In the genomic region with DNA sequence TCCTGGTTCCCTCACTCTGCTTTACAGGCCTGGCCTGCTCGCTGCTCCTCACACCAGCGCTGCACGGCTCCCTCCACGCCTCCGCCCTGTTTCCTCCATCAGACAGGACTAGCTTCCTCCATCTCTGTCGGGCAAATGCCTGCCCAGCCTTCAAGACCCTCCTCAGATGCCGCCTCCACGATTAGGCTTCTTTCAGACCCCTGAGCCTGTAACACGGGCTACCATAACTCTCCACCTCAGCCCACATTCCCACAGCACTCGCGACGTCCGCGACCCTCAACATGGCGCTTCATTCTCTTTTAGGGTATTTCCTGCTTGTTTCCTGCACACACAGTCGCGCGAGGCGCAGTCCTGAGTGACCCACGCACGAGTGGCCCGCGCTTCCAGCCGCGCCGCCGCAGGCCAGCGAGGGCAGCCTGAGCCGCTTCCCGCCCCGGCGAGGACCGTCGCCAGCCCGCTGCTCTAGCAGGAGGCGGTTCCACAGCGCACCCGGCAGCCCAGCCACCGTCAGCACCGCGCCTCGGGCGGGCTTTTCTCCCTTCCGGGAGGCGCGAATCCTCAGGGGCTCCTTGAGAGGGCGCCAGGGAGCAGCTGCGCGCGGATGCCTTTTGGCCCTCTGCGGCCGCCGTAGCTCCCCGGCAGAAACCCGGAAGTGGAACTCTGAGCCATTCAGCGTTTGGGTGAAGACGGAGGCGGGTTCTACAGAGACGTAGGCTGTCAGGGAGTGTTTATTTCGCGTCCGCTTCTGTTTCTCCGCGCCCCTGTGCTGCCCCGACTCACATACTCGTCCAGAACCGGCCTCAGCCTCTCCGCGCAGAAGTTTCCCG, we compare ENCODE assay signal across 1 cellular context.
TF ChIP-seq lines count a peak whose summit lies in the region.

FRG1 (plus strand) TSS at position 695 of the 827 bp plus-strand sequence. CDS start 138 bp downstream, outside the sequence.

TF ChIP-seq in K562, 482 proteins besides CTCF, POLR2A, EP300 and RAD21 (continued from another document and continues in another):
- TF ChIP-seq ELK3 (CRISPR knock-in tag; IDR thresholded peaks at IDR 0.05): no peak
- TF ChIP-seq, protein P1, sequence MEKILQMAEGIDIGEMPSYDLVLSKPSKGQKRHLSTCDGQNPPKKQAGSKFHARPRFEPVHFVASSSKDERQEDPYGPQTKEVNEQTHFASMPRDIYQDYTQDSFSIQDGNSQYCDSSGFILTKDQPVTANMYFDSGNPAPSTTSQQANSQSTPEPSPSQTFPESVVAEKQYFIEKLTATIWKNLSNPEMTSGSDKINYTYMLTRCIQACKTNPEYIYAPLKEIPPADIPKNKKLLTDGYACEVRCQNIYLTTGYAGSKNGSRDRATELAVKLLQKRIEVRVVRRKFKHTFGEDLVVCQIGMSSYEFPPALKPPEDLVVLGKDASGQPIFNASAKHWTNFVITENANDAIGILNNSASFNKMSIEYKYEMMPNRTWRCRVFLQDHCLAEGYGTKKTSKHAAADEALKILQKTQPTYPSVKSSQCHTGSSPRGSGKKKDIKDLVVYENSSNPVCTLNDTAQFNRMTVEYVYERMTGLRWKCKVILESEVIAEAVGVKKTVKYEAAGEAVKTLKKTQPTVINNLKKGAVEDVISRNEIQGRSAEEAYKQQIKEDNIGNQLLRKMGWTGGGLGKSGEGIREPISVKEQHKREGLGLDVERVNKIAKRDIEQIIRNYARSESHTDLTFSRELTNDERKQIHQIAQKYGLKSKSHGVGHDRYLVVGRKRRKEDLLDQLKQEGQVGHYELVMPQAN (IDR thresholded peaks at IDR 0.05; ENCODE audit: borderline replicate concordance): peak; percentile 88; the same call in 1 of the 2 replicates
- no peak for TF ChIP-seq ZNF785 (CRISPR knock-in tag; IDR thresholded peaks at IDR 0.05)
- no peak for TF ChIP-seq ZBTB12 (CRISPR knock-in tag; IDR thresholded peaks at IDR 0.05)
- TF ChIP-seq GTF3C2 (IDR thresholded peaks at IDR 0.05; ENCODE audit: borderline replicate concordance, extremely low read depth, insufficient read length): no peak
- no peak for TF ChIP-seq PHB2 (IDR thresholded peaks at IDR 0.05; ENCODE audit: low read depth)
- no peak for TF ChIP-seq ZNF668 (CRISPR knock-in tag; IDR thresholded peaks at IDR 0.05)
- TF ChIP-seq TRIM28 (IDR thresholded peaks at IDR 0.05): peak; percentile 29; the same call in 1 of the 2 replicates
- TF ChIP-seq CC2D1A (IDR thresholded peaks at IDR 0.05): peak; percentile 86; the same call in 1 of the 2 replicates
- TF ChIP-seq ADNP (tag; IDR thresholded peaks at IDR 0.05): no peak
- TF ChIP-seq, protein P2, sequence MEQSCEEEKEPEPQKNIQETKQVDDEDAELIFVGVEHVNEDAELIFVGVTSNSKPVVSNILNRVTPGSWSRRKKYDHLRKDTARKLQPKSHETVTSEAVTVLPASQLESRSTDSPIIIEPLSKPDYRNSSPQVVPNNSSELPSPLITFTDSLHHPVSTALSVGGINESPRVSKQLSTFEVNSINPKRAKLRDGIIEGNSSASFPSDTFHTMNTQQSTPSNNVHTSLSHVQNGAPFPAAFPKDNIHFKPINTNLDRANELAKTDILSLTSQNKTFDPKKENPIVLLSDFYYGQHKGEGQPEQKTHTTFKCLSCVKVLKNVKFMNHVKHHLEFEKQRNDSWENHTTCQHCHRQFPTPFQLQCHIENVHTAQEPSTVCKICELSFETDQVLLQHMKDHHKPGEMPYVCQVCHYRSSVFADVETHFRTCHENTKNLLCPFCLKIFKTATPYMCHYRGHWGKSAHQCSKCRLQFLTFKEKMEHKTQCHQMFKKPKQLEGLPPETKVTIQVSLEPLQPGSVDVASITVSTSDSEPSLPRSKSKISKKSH (CRISPR knock-in tag; IDR thresholded peaks at IDR 0.05): no peak
- TF ChIP-seq NELFE (IDR thresholded peaks at IDR 0.05; ENCODE audit: insufficient read depth, insufficient read length): no peak
- TF ChIP-seq PHB (CRISPR knock-in tag; IDR thresholded peaks at IDR 0.05): no peak
- no peak for TF ChIP-seq ZNF584 (CRISPR knock-in tag; IDR thresholded peaks at IDR 0.05; ENCODE audit: low read depth)
- TF ChIP-seq ZNF696 (CRISPR knock-in tag; conservative IDR thresholded peaks at IDR 0.05): no peak
- TF ChIP-seq ILF3 (IDR thresholded peaks at IDR 0.05; ENCODE audit: borderline replicate concordance): no peak
- no peak for TF ChIP-seq LEF1 (IDR thresholded peaks at IDR 0.05)
- TF ChIP-seq, protein P3, sequence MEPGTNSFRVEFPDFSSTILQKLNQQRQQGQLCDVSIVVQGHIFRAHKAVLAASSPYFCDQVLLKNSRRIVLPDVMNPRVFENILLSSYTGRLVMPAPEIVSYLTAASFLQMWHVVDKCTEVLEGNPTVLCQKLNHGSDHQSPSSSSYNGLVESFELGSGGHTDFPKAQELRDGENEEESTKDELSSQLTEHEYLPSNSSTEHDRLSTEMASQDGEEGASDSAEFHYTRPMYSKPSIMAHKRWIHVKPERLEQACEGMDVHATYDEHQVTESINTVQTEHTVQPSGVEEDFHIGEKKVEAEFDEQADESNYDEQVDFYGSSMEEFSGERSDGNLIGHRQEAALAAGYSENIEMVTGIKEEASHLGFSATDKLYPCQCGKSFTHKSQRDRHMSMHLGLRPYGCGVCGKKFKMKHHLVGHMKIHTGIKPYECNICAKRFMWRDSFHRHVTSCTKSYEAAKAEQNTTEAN (CRISPR knock-in tag; IDR thresholded peaks at IDR 0.05): no peak; the same call in none of the 2 replicates
- TF ChIP-seq E2F6 (IDR thresholded peaks at IDR 0.05; ENCODE audit: borderline replicate concordance in 1 of 2, extremely low read depth in 1 of 2, insufficient read depth in 1 of 2, insufficient read length in 1 of 2, low read depth in 1 of 2, low read length in 1 of 2, poor library complexity in 1 of 2, severe bottlenecking in 1 of 2): peak; percentile 96 to 99
- no peak for TF ChIP-seq MCM3 (IDR thresholded peaks at IDR 0.05)
- TF ChIP-seq, protein P4, sequence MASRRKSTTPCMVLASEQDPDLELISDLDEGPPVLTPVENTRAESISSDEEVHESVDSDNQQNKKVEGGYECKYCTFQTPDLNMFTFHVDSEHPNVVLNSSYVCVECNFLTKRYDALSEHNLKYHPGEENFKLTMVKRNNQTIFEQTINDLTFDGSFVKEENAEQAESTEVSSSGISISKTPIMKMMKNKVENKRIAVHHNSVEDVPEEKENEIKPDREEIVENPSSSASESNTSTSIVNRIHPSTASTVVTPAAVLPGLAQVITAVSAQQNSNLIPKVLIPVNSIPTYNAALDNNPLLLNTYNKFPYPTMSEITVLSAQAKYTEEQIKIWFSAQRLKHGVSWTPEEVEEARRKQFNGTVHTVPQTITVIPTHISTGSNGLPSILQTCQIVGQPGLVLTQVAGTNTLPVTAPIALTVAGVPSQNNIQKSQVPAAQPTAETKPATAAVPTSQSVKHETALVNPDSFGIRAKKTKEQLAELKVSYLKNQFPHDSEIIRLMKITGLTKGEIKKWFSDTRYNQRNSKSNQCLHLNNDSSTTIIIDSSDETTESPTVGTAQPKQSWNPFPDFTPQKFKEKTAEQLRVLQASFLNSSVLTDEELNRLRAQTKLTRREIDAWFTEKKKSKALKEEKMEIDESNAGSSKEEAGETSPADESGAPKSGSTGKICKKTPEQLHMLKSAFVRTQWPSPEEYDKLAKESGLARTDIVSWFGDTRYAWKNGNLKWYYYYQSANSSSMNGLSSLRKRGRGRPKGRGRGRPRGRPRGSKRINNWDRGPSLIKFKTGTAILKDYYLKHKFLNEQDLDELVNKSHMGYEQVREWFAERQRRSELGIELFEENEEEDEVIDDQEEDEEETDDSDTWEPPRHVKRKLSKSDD (conservative IDR thresholded peaks at IDR 0.05; ENCODE audit: low read length): 0 out of 2 replicates have a peak, but pooled peaks have one; percentile 30
- peak in 1 of 2 experiments; percentile 92; a peak in 1 of 3 replicates for TF ChIP-seq CBX3 (IDR thresholded peaks at IDR 0.05; ENCODE audit: borderline replicate concordance in 1 of 2, low read length in 2 of 2)
- no peak for TF ChIP-seq RBM39 (optimal IDR thresholded peaks at IDR 0.05; ENCODE audit: low read depth, low read length)
- TF ChIP-seq ZNF324 (CRISPR knock-in tag; IDR thresholded peaks at IDR 0.05): no peak
- peak; percentile 89 for TF ChIP-seq SP1 (CRISPR knock-in tag; IDR thresholded peaks at IDR 0.05)
- peak; percentile 82 to 84 for TF ChIP-seq NRF1 (conservative IDR thresholded peaks at IDR 0.05 in 1 of 2, IDR thresholded peaks at IDR 0.05 in 1 of 2)
- TF ChIP-seq SMARCA5 (IDR thresholded peaks at IDR 0.05): no peak
- TF ChIP-seq PRPF4 (IDR thresholded peaks at IDR 0.05; ENCODE audit: insufficient read depth, low read depth, low read length, poor library complexity, severe bottlenecking): no peak
- no peak for TF ChIP-seq RAD51 (IDR thresholded peaks at IDR 0.05; ENCODE audit: borderline replicate concordance, low read depth)
- TF ChIP-seq BCOR (IDR thresholded peaks at IDR 0.05): 0 out of 2 replicates have a peak, but pooled peaks have one; percentile 29
- no peak for TF ChIP-seq BRD9 (IDR thresholded peaks at IDR 0.05; ENCODE audit: low read depth, partially characterized antibody)
- peak; percentile 73; the same call in 1 of the 2 replicates for TF ChIP-seq FOXM1 (IDR thresholded peaks at IDR 0.05; ENCODE audit: low read depth)
- peak; percentile 95 for TF ChIP-seq FOXM1 (CRISPR knock-in tag; IDR thresholded peaks at IDR 0.05; ENCODE audit: low read depth)
- TF ChIP-seq POLR3A (IDR thresholded peaks at IDR 0.05; ENCODE audit: borderline replicate concordance, extremely low read depth, insufficient read depth, insufficient read length): no peak
- TF ChIP-seq ESRRA (IDR thresholded peaks at IDR 0.05; ENCODE audit: borderline replicate concordance, low read depth): peak; percentile 44; the same call in 1 of the 2 replicates
- TF ChIP-seq HDAC1 (IDR thresholded peaks at IDR 0.05): peak in 1 of 2 experiments; percentile 72; a peak in 2 of 4 replicates
- peak; percentile 81 for TF ChIP-seq TAF1 (IDR thresholded peaks at IDR 0.05; ENCODE audit: control insufficient read depth, extremely low read depth, insufficient read depth, low read length, severe bottlenecking)
- TF ChIP-seq ARID4B (CRISPR knock-in tag; IDR thresholded peaks at IDR 0.05): 0 out of 2 replicates have a peak, but pooled peaks have one; percentile 42
